Comparison of ENCODE assay signal across 8 cellular contexts in genomic region chr20:21510414-21510971, GRCh38. TPM values are rescaled to one million over a fixed set of nuclear protein-coding genes. Genes with fewer than 3 reads are reported as not detected.
DNase-seq lines count a peak whose midpoint lies in the region; ATAC-seq and TF ChIP-seq lines count a peak whose summit lies in the region.

No MANE protein-coding gene starts in this region.

- 0 out of 2 replicates have a peak overlapping the region, but pooled peaks have one; percentile 52 for H2AFZ ChIP-seq in GM23338

- no peak overlapping the region for H3K27ac Mint-ChIP-seq in GM23338
- H3K27ac Mint-ChIP-seq in activated naive CD8-positive, alpha-beta T cell, result no peak overlapping the region

- H3K4me1 Mint-ChIP-seq in GM23338, result peaks cover 48% of the 10 kb centered on the region
- H3K4me1 Mint-ChIP-seq in activated naive CD8-positive, alpha-beta T cell (ENCODE audit: low read depth), result peaks cover 53% of the 10 kb centered on the region

- H3K4me3 ChIP-seq in GM23338, result peak overlapping the region; percentile 56
- H3K4me3 ChIP-seq in iPS-18c (ENCODE audit: insufficient read depth, low read depth, low read length), result peak overlapping the region; percentile 28; the same call in 1 of the 2 replicates

- no peaks in the 10 kb centered on the region for H3K79me2 ChIP-seq in GM23338 (replicated peaks; ENCODE audit: insufficient read depth)

- peaks cover under 1% of the 10 kb centered on the region for H3K9me3 ChIP-seq in iPS-18c (ENCODE audit: control insufficient read depth, insufficient read depth, low read length)

- H3K36me3 Mint-ChIP-seq in GM23338 (ENCODE audit: low read depth), result no peaks in the 10 kb centered on the region; the same call in 2 of the 3 replicates
- no peaks in the 10 kb centered on the region for H3K36me3 Mint-ChIP-seq in activated naive CD8-positive, alpha-beta T cell

- H3K27me3 Mint-ChIP-seq in GM23338 (ENCODE audit: insufficient read depth, low read depth, poor library complexity), result peaks cover 86% of the 10 kb centered on the region
- H3K27me3 Mint-ChIP-seq in activated naive CD8-positive, alpha-beta T cell, result peaks cover 43% of the 10 kb centered on the region

- H3K9me3 Mint-ChIP-seq in GM23338, result peaks cover 2% of the 10 kb centered on the region; the same call in 2 of the 3 replicates
- H3K9me3 Mint-ChIP-seq in activated naive CD8-positive, alpha-beta T cell (ENCODE audit: low read depth), result no peaks in the 10 kb centered on the region

- no peaks in the 10 kb centered on the region for H3K36me3 ChIP-seq in GM23338 (ENCODE audit: insufficient read depth)

- ATAC-seq in GM23338 (no peak), GM21717 (IDR thresholded peaks at IDR 0.05; ENCODE audit: unreplicated experiment) (no peak), GM21360 (IDR thresholded peaks at IDR 0.05; ENCODE audit: unreplicated experiment) (no peak)

- peak overlapping the region; percentile 65 for H3K4me3 Mint-ChIP-seq in GM23338
- peak overlapping the region; percentile 83 for H3K4me3 Mint-ChIP-seq in activated naive CD8-positive, alpha-beta T cell

- DNase-seq in GM23338 (ENCODE audit: low spot score), result peak; percentile 64
- peak; percentile 35 for DNase-seq in stimulated activated CD8-positive, alpha-beta memory T cell treated with anti-CD3 and anti-CD28 coated beads, Interleukin-4, amount 100 ng/mL, for 48 hours
- no peak for DNase-seq in DMS53 (lab: John Stamatoyannopoulos, UW)
- DNase-seq in NCI-H2171 (lab: John Stamatoyannopoulos, UW), result no peak

- peaks cover 13% of the 10 kb centered on the region for H4K20me1 ChIP-seq in GM23338 (replicated peaks; ENCODE audit: insufficient read depth)

- peaks cover 57% of the 10 kb centered on the region for H3K4me1 ChIP-seq in GM23338 (ENCODE audit: insufficient read depth)

- peaks cover 91% of the 10 kb centered on the region for H3K27me3 ChIP-seq in GM23338 (ENCODE audit: insufficient read depth)

- no peak overlapping the region for H3K27ac ChIP-seq in GM23338 (ENCODE audit: low read depth)

- peaks cover 28% of the 10 kb centered on the region for H3F3A ChIP-seq in GM23338 (replicated peaks; ENCODE audit: low read depth)

- H3K4me2 ChIP-seq in GM23338, result peak overlapping the region; percentile 81

- TF ChIP-seq CTCF in GM23338 (conservative IDR thresholded peaks at IDR 0.05; ENCODE audit: low read depth in 2 of 2), result no peak

- no peaks in the 10 kb centered on the region for H3K9me2 ChIP-seq in GM23338 (ENCODE audit: insufficient read depth)

TF ChIP-seq in GM23338, 12 proteins besides CTCF, POLR2A, EP300 and RAD21:
- no peak for TF ChIP-seq JUNB (IDR thresholded peaks at IDR 0.05; ENCODE audit: unreplicated experiment)
- no peak for TF ChIP-seq EZH2phosphoT487 (IDR thresholded peaks at IDR 0.05; ENCODE audit: unreplicated experiment)
- TF ChIP-seq POLR2AphosphoS5 (IDR thresholded peaks at IDR 0.05; ENCODE audit: low read depth), result no peak
- no peak for TF ChIP-seq ZNF462 (CRISPR knock-in tag; IDR thresholded peaks at IDR 0.05)
- TF ChIP-seq EZH2 (IDR thresholded peaks at IDR 0.05; ENCODE audit: low read depth, unreplicated experiment), result peak; percentile 14
- no peak for TF ChIP-seq ETS1 (IDR thresholded peaks at IDR 0.05)
- TF ChIP-seq NANOG (IDR thresholded peaks at IDR 0.05; ENCODE audit: borderline replicate concordance), result no peak
- TF ChIP-seq ZNF331 (CRISPR knock-in tag; IDR thresholded peaks at IDR 0.05; ENCODE audit: low read depth), result no peak
TF ChIP-seq in GM23338: peak in this region for 1.

RNA-seq across cellular contexts. Expression of gene NKX2-2, which starts 3.4 kb away (rescaled TPM):
- total RNA-seq in GM23338 (2014; rRNA removed; shearing (Covaris generic)), result not detected in 2 replicates
- polyA plus RNA-seq in GM23338 (2016; fragmentation: Nextera tagmentation; extraction: Ambion mirVana), result not detected in 2 replicates

Comparison
In these comparisons a context has a peak if more than half of its experiments do, and no peak if none do; other contexts are left out.
1. DNase-seq: peak in GM23338 (single experiment) and stimulated activated CD8-positive, alpha-beta memory T cell treated with anti-CD3 and anti-CD28 coated beads, Interleukin-4, amount 100 ng/mL, for 48 hours (single experiment); none in DMS53 (single experiment) and NCI-H2171 (single experiment).